35 cellular contexts compared by ENCODE assay signal in the genomic region with DNA sequence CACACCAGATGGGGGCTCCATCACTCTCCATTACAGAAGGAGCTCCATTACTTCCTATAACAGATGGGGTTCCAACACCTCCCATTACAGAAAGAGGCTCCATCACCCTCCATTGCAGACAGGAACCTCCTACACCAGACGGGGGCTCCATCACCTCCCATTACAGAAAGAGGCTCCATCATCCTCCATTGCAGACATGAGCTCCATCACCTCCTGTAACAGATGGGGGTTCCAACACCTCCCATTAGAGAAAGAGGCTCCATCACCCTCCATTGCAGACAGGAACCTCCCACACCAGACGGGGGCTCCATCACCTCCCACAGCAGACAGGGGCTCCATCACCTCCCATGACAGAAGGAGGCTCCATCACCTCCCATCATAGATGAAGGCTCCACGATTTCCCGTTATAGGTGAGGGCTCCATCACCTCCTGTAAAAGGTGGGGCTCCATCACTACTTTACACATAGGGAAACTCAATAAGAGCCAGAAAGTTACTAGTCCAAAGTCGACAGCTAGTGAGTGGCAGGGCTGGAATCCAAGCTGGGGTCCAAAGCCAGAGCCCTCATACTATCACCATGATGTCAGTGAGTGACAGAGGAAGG.
"Had no signal": no experiment of that assay in that cellular context is flagged by ENCODE, and none has a peak within 500 bp of the region (broad histone marks: within the 10 kb centered on the region; RNA-seq: fewer than 3 reads in every experiment).

No MANE protein-coding gene starts in this region.

- H3K36me3 ChIP-seq: MG63 had no signal

- H3K27ac ChIP-seq: KMS-11 had no signal

- H3K9me3 ChIP-seq: MG63 had no signal

- H3K4me3 ChIP-seq: MG63 had no signal

- DNase-seq: Karpas-422, Kasumi-1, KG1, MG63, MM.1S, MV-4-11, NCI-H1048, NCI-H1092, NCI-H1092 treated with DMSO at 0.1 percent for 48 hours, NCI-H1105, NCI-H1105 treated with DMSO at 0.1 percent for 48 hours, NCI-H1417, NCI-H1417 treated with DMSO at 0.1 percent for 48 hours, NCI-H1436, NCI-H1436 treated with DMSO at 0.1 percent for 48 hours, NCI-H146, NCI-H1694, NCI-H1694 treated with DMSO at 0.1 percent for 48 hours, NCI-H187, NCI-H187 treated with DMSO at 0.1 percent for 48 hours, NCI-H1930, NCI-H2029, NCI-H2029 treated with DMSO at 0.1 percent for 48 hours, NCI-H2081, NCI-H2081 treated with DMSO at 0.1 percent for 48 hours, NCI-H2107, NCI-H2171, NCI-H2171 treated with DMSO at 0.1 percent for 48 hours, NCI-H2227 treated with DMSO at 0.1 percent for 48 hours, NCI-H226, NCI-H345, NCI-H446, NCI-H446 treated with DMSO at 0.1 percent for 48 hours, NCI-H510A had no signal
